ENCODE assay signal across 25 cellular contexts in the genomic region with DNA sequence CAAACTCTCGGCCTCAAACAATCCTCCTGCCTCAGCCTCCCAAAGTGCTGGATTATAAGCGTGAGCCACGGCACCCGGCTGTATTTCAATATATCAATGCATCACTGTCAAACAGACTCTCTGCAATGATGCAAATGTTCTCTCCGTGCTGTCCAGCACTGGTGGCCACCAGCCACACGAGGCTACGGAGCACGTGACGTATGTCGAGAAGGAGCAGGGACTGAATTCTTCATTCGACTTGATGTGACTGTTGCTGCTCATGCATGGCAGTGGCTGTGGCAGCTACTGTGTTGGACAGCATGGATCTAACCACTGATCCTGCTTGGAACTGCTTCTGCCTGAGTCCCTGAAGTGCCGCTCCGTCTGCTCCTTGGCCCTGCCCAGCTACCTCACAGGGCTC. TPM values are rescaled to one million over a fixed set of nuclear protein-coding genes. Genes with fewer than 3 reads are reported as not detected.
DNase-seq lines count a peak whose midpoint lies in the region; FAIRE-seq and TF ChIP-seq lines count a peak whose summit lies in the region.
"Had no signal": no experiment of that assay in that cellular context is flagged by ENCODE, and none has a peak within 500 bp of the region (broad histone marks: within the 10 kb centered on the region; RNA-seq: fewer than 3 reads in every experiment).

No MANE protein-coding gene starts in this region.

- peaks cover 2% of the 10 kb centered on the region for H3K36me3 Mint-ChIP-seq in neural progenitor cell
- H3K36me3 Mint-ChIP-seq: CD14-positive monocyte; CD8-positive, alpha-beta memory T cell had no signal

- no peaks in the 10 kb centered on the region for H3K36me3 ChIP-seq in neural progenitor cell
- H3K36me3 ChIP-seq: BE2C; BLaER1 treated with 17β-estradiol and CSF1 and Interleukin-3, amounts not matched to agents 10 nM and 100 nM; HAP-1 had no signal

- H2AFZ ChIP-seq in neural progenitor cell (replicated peaks): no peak overlapping the region
- H2AFZ ChIP-seq: GM23248 had no signal

- TF ChIP-seq CTCF in coronary artery (IDR thresholded peaks at IDR 0.05): no peak
- no peak for TF ChIP-seq CTCF in neural progenitor cell (IDR thresholded peaks at IDR 0.05)

- peaks cover 7% of the 10 kb centered on the region for H3K27me3 Mint-ChIP-seq in neural progenitor cell (ENCODE audit: insufficient read depth, low read depth)

- H4K20me1 ChIP-seq in neural progenitor cell (ENCODE audit: low read depth): peaks cover 76% of the 10 kb centered on the region

- H3K4me1 ChIP-seq in neural progenitor cell: no peaks in the 10 kb centered on the region
- H3K4me1 ChIP-seq: BE2C had no signal

- no peaks in the 10 kb centered on the region for H3K9me3 Mint-ChIP-seq in neural progenitor cell
- H3K9me3 Mint-ChIP-seq: CD4-positive, alpha-beta T cell; CD8-positive, alpha-beta memory T cell; HFFc6 had no signal

- no peak overlapping the region for H3K9ac ChIP-seq in neural progenitor cell
- H3K9ac ChIP-seq: BLaER1 treated with 17β-estradiol and CSF1 and Interleukin-3, amounts not matched to agents 10 nM and 100 nM; GM23248 had no signal

- H3K27me3 ChIP-seq in neural progenitor cell: peaks cover 87% of the 10 kb centered on the region

- H3K27ac ChIP-seq in coronary artery (no peak overlapping the region), neural progenitor cell (no peak overlapping the region)
- H3K27ac ChIP-seq: A549; BLaER1 treated with 17β-estradiol and CSF1 and Interleukin-3, amounts not matched to agents 10 nM and 100 nM; GM23248 had no signal

- peaks cover 7% of the 10 kb centered on the region for H3K79me2 ChIP-seq in neural progenitor cell (ENCODE audit: low read depth)

- H3K9me3 ChIP-seq in neural progenitor cell (ENCODE audit: low read depth): no peaks in the 10 kb centered on the region
- H3K9me3 ChIP-seq: A549; BE2C; BLaER1 treated with 17β-estradiol and CSF1 and Interleukin-3, amounts not matched to agents 10 nM and 100 nM; HAP-1 had no signal

- peaks cover 9% of the 10 kb centered on the region for H3F3A ChIP-seq in neural progenitor cell (ENCODE audit: low read depth)

- no peak overlapping the region for H3K4me2 ChIP-seq in neural progenitor cell
- H3K4me2 ChIP-seq: A549; BLaER1 treated with 17β-estradiol and CSF1 and Interleukin-3, amounts not matched to agents 10 nM and 100 nM had no signal

- no peak overlapping the region for H3K4me3 Mint-ChIP-seq in neural progenitor cell
- H3K4me3 Mint-ChIP-seq: CD4-positive, alpha-beta T cell; CD8-positive, alpha-beta memory T cell; HFFc6 had no signal

- FAIRE-seq in HTR-8/SVneo (lab: Jason Lieb, UNC) (peak; percentile 64), urothelium cell line (lab: Jason Lieb, UNC) (peak; percentile 5)
- FAIRE-seq: A549, GM12878, GM19239, H54 had no signal

- H3K4me1 Mint-ChIP-seq in neural progenitor cell: peaks cover 71% of the 10 kb centered on the region

- peak overlapping the region; percentile 8 for H3K27ac Mint-ChIP-seq in neural progenitor cell
- H3K27ac Mint-ChIP-seq: CD14-positive monocyte; CD4-positive, alpha-beta T cell; CD8-positive, alpha-beta memory T cell; HFFc6 had no signal

- H3K4me3 ChIP-seq in coronary artery (no peak overlapping the region), neural progenitor cell (no peak overlapping the region)
- H3K4me3 ChIP-seq: A549; BLaER1 treated with 17β-estradiol and CSF1 and Interleukin-3, amounts not matched to agents 10 nM and 100 nM; GM12878; GM23248; HAP-1 had no signal

- DNase-seq in HTR-8/SVneo (ENCODE audit: insufficient read length, low spot score) (no peak), coronary artery (ENCODE audit: low spot score) (peak; percentile 43), neural progenitor cell (ENCODE audit: low spot score) (no peak), urothelium cell line (ENCODE audit: low spot score) (no peak), DMS53 (lab: John Stamatoyannopoulos, UW) (no peak), GOT3 (lab: John Stamatoyannopoulos, UW) (no peak), DMS53 treated with DMSO at 0.1 percent for 48 hours (lab: John Stamatoyannopoulos, UW; ENCODE audit: unreplicated experiment) (no peak)
- DNase-seq: ACHN; AML-193; BE2C; Calu3; CD4-positive, alpha-beta T cell; CD8-positive, alpha-beta memory T cell; DMS79; EL; GDM1; GM23248; HFFc6 had no signal

RNA-seq across cellular contexts. Expression of gene LRRC4B, which starts 9.8 kb away (rescaled TPM):
- total RNA-seq in neural progenitor cell (ENCODE audit: low replicate concordance): 12.0 and 54.6 TPM in 2 replicates
- total RNA-seq: Calu3; CD4-positive, alpha-beta T cell; CD8-positive, alpha-beta memory T cell; GM12878; GM23248 had no signal

RNA-seq across cellular contexts. Expression of gene ASPDH, which starts 44.7 kb away (rescaled TPM):
- not detected in 2 replicates for total RNA-seq in neural progenitor cell (ENCODE audit: low replicate concordance)
- total RNA-seq: Calu3; CD4-positive, alpha-beta T cell; CD8-positive, alpha-beta memory T cell; GM12878; GM23248; HFFc6 had no signal

RNA-seq across cellular contexts. Expression of gene JOSD2, which starts 47.5 kb away (rescaled TPM):
- total RNA-seq in neural progenitor cell (ENCODE audit: low replicate concordance): 1.7 and 2.4 TPM in 2 replicates
